ENCODE assay signal across 17 cellular contexts in genomic region chr3:41120461-41120860, GRCh38.
DNase-seq lines count a peak whose midpoint lies in the region; TF ChIP-seq lines count a peak whose summit lies in the region.
"Had no signal": no experiment of that assay in that cellular context is flagged by ENCODE, and none has a peak within 500 bp of the region (broad histone marks: within the 10 kb centered on the region; RNA-seq: fewer than 3 reads in every experiment).

No MANE protein-coding gene starts in this region.

- CTCF ChIA-PET in Caco-2 (lab: Charles Lee) = no interaction called here
- CTCF ChIA-PET in activated CD4-positive, alpha-beta T cell treated with anti-CD3 and anti-CD28 coated beads, Interleukin-2, amount 10 ng/mL, durations not matched to agents 7 days and 5 days (lab: Charles Lee) = no interaction called here

- no peaks in the 10 kb centered on the region for H3K9me3 ChIP-seq in Caco-2
- H3K9me3 ChIP-seq: transverse colon had no signal

- POLR2A ChIA-PET in Caco-2 (lab: Charles Lee) = no interaction called here
- POLR2A ChIA-PET in activated CD4-positive, alpha-beta T cell treated with anti-CD3 and anti-CD28 coated beads, Interleukin-2, amount 10 ng/mL, durations not matched to agents 7 days and 5 days (lab: Charles Lee) = no interaction called here

- intact Hi-C loops in Caco-2 (cut with micrococcal nuclease; ENCODE audit: unreplicated experiment) = no loop called here

- BruUV-seq in Caco-2 (replicated peaks; lab: Mats Ljungman, UMichigan) = no TSS peak

- H3K4me3 Mint-ChIP-seq in Caco-2 (ENCODE audit: unreplicated experiment) = no peak overlapping the region
- no peak overlapping the region for H3K4me3 Mint-ChIP-seq in activated CD4-positive, alpha-beta T cell treated with anti-CD3 and anti-CD28 coated beads, Interleukin-2, amount 10 ng/mL, durations not matched to agents 7 days and 5 days
- H3K4me3 Mint-ChIP-seq: CD4-positive, alpha-beta T cell had no signal

- H3K9me3 Mint-ChIP-seq in Caco-2 (ENCODE audit: unreplicated experiment) = no peaks in the 10 kb centered on the region
- H3K9me3 Mint-ChIP-seq in activated CD4-positive, alpha-beta T cell treated with anti-CD3 and anti-CD28 coated beads, Interleukin-2, amount 10 ng/mL, durations not matched to agents 7 days and 5 days = peaks cover 6% of the 10 kb centered on the region
- H3K9me3 Mint-ChIP-seq: CD4-positive, alpha-beta T cell had no signal

- H3K27ac ChIP-seq in cingulate gyrus (ENCODE audit: low read depth, low read length) = peak overlapping the region; percentile 40
- peak overlapping the region; percentile 13 for H3K27ac ChIP-seq in layer of hippocampus (ENCODE audit: low read depth, low read length)
- H3K27ac ChIP-seq: lower lobe of right lung had no signal

- H3K36me3 ChIP-seq in Caco-2 (ENCODE audit: control insufficient read depth, insufficient read depth, low read length) = no peaks in the 10 kb centered on the region
- H3K36me3 ChIP-seq: lower lobe of right lung, transverse colon had no signal

- TF ChIP-seq CTCF in Caco-2 (IDR thresholded peaks at IDR 0.05; ENCODE audit: insufficient read depth in 1 of 2, low read depth in 1 of 2, low read length in 1 of 2, severe bottlenecking in 1 of 2, unreplicated experiment in 1 of 2) = no peak

- peak; percentile 45 for DNase-seq in NCI-H82 (lab: John Stamatoyannopoulos, UW)
- DNase-seq in NCI-H82 treated with DMSO at 0.1 percent for 48 hours (lab: John Stamatoyannopoulos, UW; ENCODE audit: unreplicated experiment) = no peak
- DNase-seq in superior temporal gyrus (ENCODE audit: extremely low spot score) = peak; percentile 60
- DNase-seq in Caco-2 = no peak
- DNase-seq in activated CD4-positive, alpha-beta T cell treated with anti-CD3 and anti-CD28 coated beads, Interleukin-2, amount 10 ng/mL, durations not matched to agents 7 days and 5 days = no peak
- DNase-seq in HCEC 1CT = no peak
- DNase-seq: amniotic stem cell; CD4-positive, alpha-beta T cell; dermis blood vessel endothelial cell; Karpas-422; lower lobe of right lung; NCI-H1694; NCI-H446; stimulated activated CD4-positive, alpha-beta T cell treated with anti-CD3 and anti-CD28 coated beads, Interleukin-4, amount 100 ng/mL, for 1 hour; transverse colon had no signal

- peaks cover 14% of the 10 kb centered on the region for H3K4me1 Mint-ChIP-seq in Caco-2 (ENCODE audit: low read depth, unreplicated experiment)
- peaks cover 31% of the 10 kb centered on the region for H3K4me1 Mint-ChIP-seq in activated CD4-positive, alpha-beta T cell treated with anti-CD3 and anti-CD28 coated beads, Interleukin-2, amount 10 ng/mL, durations not matched to agents 7 days and 5 days

- no peaks in the 10 kb centered on the region for H3K27me3 Mint-ChIP-seq in Caco-2 (ENCODE audit: insufficient read depth, unreplicated experiment)
- H3K27me3 Mint-ChIP-seq in activated CD4-positive, alpha-beta T cell treated with anti-CD3 and anti-CD28 coated beads, Interleukin-2, amount 10 ng/mL, durations not matched to agents 7 days and 5 days = no peaks in the 10 kb centered on the region

- H3K27me3 ChIP-seq in layer of hippocampus (ENCODE audit: control insufficient read depth, insufficient read depth, low read length) (no peaks in the 10 kb centered on the region), Caco-2 (replicated peaks; ENCODE audit: control insufficient read depth, insufficient read depth, low read length) (no peaks in the 10 kb centered on the region)
- H3K27me3 ChIP-seq: transverse colon had no signal

- no peak overlapping the region for H3K27ac Mint-ChIP-seq in Caco-2 (ENCODE audit: unreplicated experiment)
- H3K27ac Mint-ChIP-seq in activated CD4-positive, alpha-beta T cell treated with anti-CD3 and anti-CD28 coated beads, Interleukin-2, amount 10 ng/mL, durations not matched to agents 7 days and 5 days = no peak overlapping the region
- H3K27ac Mint-ChIP-seq: CD4-positive, alpha-beta T cell had no signal

- H3K4me3 ChIP-seq in Caco-2 (ENCODE audit: low read depth, low read length) = no peak overlapping the region
- H3K4me3 ChIP-seq: lower lobe of right lung, transverse colon had no signal

- no peaks in the 10 kb centered on the region; the same call in 1 of the 2 replicates for H3K4me1 ChIP-seq in Caco-2

- H3K36me3 Mint-ChIP-seq in Caco-2 (ENCODE audit: insufficient read depth, unreplicated experiment) = no peaks in the 10 kb centered on the region
- H3K36me3 Mint-ChIP-seq in activated CD4-positive, alpha-beta T cell treated with anti-CD3 and anti-CD28 coated beads, Interleukin-2, amount 10 ng/mL, durations not matched to agents 7 days and 5 days (ENCODE audit: low read depth) = peaks cover 4% of the 10 kb centered on the region

Comparison
In these comparisons a context has a peak if more than half of its experiments do, and no peak if none do; other contexts are left out.
1. DNase-seq: peak in NCI-H82 (single experiment) and superior temporal gyrus (single experiment); none in NCI-H82 treated with DMSO at 0.1 percent for 48 hours (single experiment), Caco-2 (0 of 2), activated CD4-positive, alpha-beta T cell treated with anti-CD3 and anti-CD28 coated beads, Interleukin-2, amount 10 ng/mL, durations not matched to agents 7 days and 5 days (single experiment) and HCEC 1CT (single experiment).